In the genomic region with DNA sequence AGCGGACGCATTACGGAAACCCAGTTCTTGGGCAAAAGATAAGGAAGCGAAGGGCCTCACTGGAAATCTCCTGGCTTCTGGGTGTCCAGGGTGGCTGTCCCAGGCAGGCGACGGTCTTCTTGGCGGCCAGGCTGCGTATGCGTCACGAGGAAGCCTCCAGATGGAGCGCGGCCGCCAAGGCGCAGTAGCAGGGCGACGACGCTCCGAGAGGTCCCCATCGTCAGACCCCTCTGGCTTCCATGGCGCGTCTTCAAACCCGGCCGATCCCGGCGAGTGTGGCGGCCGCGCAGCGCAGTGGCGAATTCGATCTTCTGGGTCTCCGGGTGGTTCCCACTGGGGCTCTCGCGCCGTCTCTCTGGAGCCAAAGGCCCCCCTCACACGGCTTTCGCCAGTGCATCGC, we compare ENCODE assay signal across 1 cellular context.
TF ChIP-seq lines count a peak whose summit lies in the region.

No MANE protein-coding gene starts in this region.

TF ChIP-seq in K562, 482 proteins besides CTCF, POLR2A, EP300 and RAD21:
- TF ChIP-seq ELF4 (CRISPR knock-in tag; IDR thresholded peaks at IDR 0.05): no peak
- TF ChIP-seq, protein P1, sequence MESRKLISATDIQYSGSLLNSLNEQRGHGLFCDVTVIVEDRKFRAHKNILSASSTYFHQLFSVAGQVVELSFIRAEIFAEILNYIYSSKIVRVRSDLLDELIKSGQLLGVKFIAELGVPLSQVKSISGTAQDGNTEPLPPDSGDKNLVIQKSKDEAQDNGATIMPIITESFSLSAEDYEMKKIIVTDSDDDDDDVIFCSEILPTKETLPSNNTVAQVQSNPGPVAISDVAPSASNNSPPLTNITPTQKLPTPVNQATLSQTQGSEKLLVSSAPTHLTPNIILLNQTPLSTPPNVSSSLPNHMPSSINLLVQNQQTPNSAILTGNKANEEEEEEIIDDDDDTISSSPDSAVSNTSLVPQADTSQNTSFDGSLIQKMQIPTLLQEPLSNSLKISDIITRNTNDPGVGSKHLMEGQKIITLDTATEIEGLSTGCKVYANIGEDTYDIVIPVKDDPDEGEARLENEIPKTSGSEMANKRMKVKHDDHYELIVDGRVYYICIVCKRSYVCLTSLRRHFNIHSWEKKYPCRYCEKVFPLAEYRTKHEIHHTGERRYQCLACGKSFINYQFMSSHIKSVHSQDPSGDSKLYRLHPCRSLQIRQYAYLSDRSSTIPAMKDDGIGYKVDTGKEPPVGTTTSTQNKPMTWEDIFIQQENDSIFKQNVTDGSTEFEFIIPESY (CRISPR knock-in tag; IDR thresholded peaks at IDR 0.05): peak; percentile 60; the same call in 1 of the 2 replicates
